8 cellular contexts compared by ENCODE assay signal in the genomic region with DNA sequence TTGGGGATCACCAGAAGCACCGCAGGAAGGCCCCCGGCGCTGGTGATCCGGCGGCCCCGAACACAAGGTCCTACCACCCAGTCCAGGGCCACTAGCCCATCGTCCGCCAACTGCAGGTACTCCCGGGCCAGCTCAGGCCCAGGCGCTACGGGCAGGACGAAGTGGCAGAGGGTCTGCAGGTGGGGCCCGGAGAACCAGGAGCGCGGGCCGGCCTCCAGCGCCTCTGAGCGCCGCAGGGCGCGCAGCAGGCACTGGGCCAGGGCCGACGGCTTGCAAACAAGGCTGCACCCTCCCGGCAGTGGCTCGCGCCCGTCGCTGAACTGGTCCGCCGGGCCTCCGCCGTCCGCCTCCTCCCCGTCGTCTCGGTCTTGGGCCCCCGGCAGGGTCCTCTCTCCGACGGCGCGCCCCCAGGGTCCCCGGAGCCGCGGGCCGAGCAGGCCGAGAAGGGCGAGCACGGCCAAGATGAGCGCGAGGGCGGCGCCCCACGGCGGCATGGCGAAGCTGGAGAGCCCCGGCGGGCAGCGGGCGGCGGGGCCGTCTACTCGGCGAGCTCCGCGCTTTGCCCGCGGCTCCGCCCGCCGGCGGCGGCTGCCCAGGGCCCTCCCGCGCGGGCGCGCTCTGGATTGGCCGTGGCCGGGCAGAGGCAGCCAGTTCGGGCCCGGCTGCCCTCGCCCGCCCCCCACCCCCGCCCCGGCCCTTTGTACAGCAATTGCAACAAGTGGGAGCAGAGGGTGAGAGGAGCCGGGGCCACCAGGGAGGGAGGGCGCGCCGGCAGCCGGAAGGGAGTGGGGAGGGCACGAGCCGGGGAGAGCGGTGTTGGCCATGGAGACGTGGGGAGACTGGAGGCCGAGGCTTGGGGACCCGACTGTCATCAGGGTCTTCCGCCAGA. TPM values are rescaled to one million over a fixed set of nuclear protein-coding genes. Genes with fewer than 3 reads are reported as not detected.
DNase-seq lines count a peak whose midpoint lies in the region; ATAC-seq, FAIRE-seq and TF ChIP-seq lines count a peak whose summit lies in the region.

A gene with protein sequence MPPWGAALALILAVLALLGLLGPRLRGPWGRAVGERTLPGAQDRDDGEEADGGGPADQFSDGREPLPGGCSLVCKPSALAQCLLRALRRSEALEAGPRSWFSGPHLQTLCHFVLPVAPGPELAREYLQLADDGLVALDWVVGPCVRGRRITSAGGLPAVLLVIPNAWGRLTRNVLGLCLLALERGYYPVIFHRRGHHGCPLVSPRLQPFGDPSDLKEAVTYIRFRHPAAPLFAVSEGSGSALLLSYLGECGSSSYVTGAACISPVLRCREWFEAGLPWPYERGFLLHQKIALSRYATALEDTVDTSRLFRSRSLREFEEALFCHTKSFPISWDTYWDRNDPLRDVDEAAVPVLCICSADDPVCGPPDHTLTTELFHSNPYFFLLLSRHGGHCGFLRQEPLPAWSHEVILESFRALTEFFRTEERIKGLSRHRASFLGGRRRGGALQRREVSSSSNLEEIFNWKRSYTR (minus strand): TSS at position 565 of the 889 bp plus-strand sequence. CDS start 71 bp downstream, at position 494.

- no peak within 1 kb of the TSS for H3K4ac ChIP-seq in H1 (replicated peaks; ENCODE audit: insufficient read length, low read depth, low read length)

- H3K27me3 ChIP-seq in H1 (replicated peaks in 1 of 4; ENCODE audit: control insufficient read depth in 3 of 4, extremely low read depth in 1 of 4, insufficient read depth in 3 of 4, low read length in 3 of 4) = peaks cover 11 to 42% (median 31%) of the 10 kb centered on the region in 4 experiments

- peak within 1 kb of the TSS; percentile 44; the same call in 1 of the 2 replicates for H2BK5ac ChIP-seq in H1 (ENCODE audit: low read depth, low read length)

- peaks cover 6 to 15% (median 11%) of the 10 kb centered on the region in 4 experiments; a peak in 6 of 7 replicates for H3K4me1 ChIP-seq in H1 (replicated peaks in 1 of 4; ENCODE audit: control insufficient read depth in 3 of 4, insufficient read depth in 4 of 4, low read length in 3 of 4)

- peak; percentile 29 for ATAC-seq in HG02588 (IDR thresholded peaks at IDR 0.05; ENCODE audit: unreplicated experiment)
- peak; percentile 21 for ATAC-seq in memory B cell (ENCODE audit: low read depth)
- ATAC-seq in stimulated activated naive CD8-positive, alpha-beta T cell treated with anti-CD3 and anti-CD28 coated beads, Interleukin-15, Interleukin-2, amounts not matched to agents 100 U/mL and 50 U/mL, for 24 hours = peak; percentile 43
- ATAC-seq in HG03520 (IDR thresholded peaks at IDR 0.05; ENCODE audit: unreplicated experiment) = no peak

- CTCF ChIA-PET in activated CD4-positive, alpha-beta memory T cell treated with anti-CD3 and anti-CD28 coated beads for 36 hours (lab: Charles Lee) = interaction anchor here (0.6 to 7.0 kb wide), 15 partner anchors 10 to 429 kb away, joined by 3 to 60 read pairs (median 5); partner anchors contain the start of genes ANKRD13B and GIT1
- CTCF ChIA-PET in H1 (lab: Charles Lee; ENCODE audit: partially characterized antibody) = interaction anchor here (0.9 to 10.3 kb wide), 12 partner anchors 8 to 197 kb away, joined by 3 to 99 read pairs (median 6); partner anchors contain the start of gene CORO6

- H3K27ac Mint-ChIP-seq in activated CD4-positive, alpha-beta memory T cell treated with anti-CD3 and anti-CD28 coated beads for 36 hours = peak within 1 kb of the TSS; percentile 94
- H3K27ac Mint-ChIP-seq in memory B cell = peak within 1 kb of the TSS; percentile 91

- no peak for TF ChIP-seq EP300 in H1 (IDR thresholded peaks at IDR 0.05; ENCODE audit: borderline replicate concordance in 1 of 2, low read depth in 2 of 2, low read length in 2 of 2)

- FAIRE-seq in H1 (lab: Jason Lieb, UNC) = no peak

- no peak within 1 kb of the TSS for H4K91ac ChIP-seq in H1 (replicated peaks; ENCODE audit: insufficient read length, low read length)

- no peaks in the 10 kb centered on the region for H3K79me1 ChIP-seq in H1 (ENCODE audit: low read depth, low read length)

- peaks cover 27% of the 10 kb centered on the region for H3K23me2 ChIP-seq in H1 (ENCODE audit: low read depth, low read length)

- H4K5ac ChIP-seq in H1 (ENCODE audit: insufficient read length, low read depth, low read length) = no peak within 1 kb of the TSS

- H3K9ac ChIP-seq in H1 (replicated peaks in 1 of 4; ENCODE audit: extremely low read depth in 1 of 4, low read depth in 3 of 4, low read length in 3 of 4) = peak within 1 kb of the TSS in 1 of 4 experiments; percentile 14; a peak in 1 of 7 replicates

- no peaks in the 10 kb centered on the region for H3K27me3 Mint-ChIP-seq in activated CD4-positive, alpha-beta memory T cell treated with anti-CD3 and anti-CD28 coated beads for 36 hours
- no peaks in the 10 kb centered on the region for H3K27me3 Mint-ChIP-seq in memory B cell

- H3K18ac ChIP-seq in H1 (ENCODE audit: extremely low read depth, low read length) = peak within 1 kb of the TSS; percentile 51

- peak within 1 kb of the TSS; percentile 55 to 76 (median 71) for H3K4me3 ChIP-seq in H1 (ENCODE audit: extremely low read depth in 1 of 4, insufficient read depth in 2 of 4, low read depth in 3 of 4, low read length in 4 of 4)

- peak; percentile 80 for DNase-seq in Daoy (ENCODE audit: low read depth)
- DNase-seq in NCI-H524 treated with DMSO at 0.1 percent for 48 hours (lab: John Stamatoyannopoulos, UW) = peak; percentile 48
- peak; percentile 77 for DNase-seq in activated CD4-positive, alpha-beta memory T cell treated with anti-CD3 and anti-CD28 coated beads for 36 hours
- peak in 1 of 2 experiments; percentile 81 for DNase-seq in H1 (ENCODE audit: low read depth in 1 of 2, low spot score in 2 of 2)
- peak; percentile 54 to 76 for DNase-seq in memory B cell (ENCODE audit: low spot score in 2 of 2)
- peak; percentile 73 for DNase-seq in stimulated activated naive CD8-positive, alpha-beta T cell treated with anti-CD3 and anti-CD28 coated beads, Interleukin-15, Interleukin-2, amounts not matched to agents 100 U/mL and 50 U/mL, for 24 hours

- peaks cover 1 to 2% of the 10 kb centered on the region in 2 experiments for H4K20me1 ChIP-seq in H1 (replicated peaks in 1 of 2; ENCODE audit: control insufficient read depth in 1 of 2, insufficient read depth in 2 of 2, low read length in 2 of 2)

- POLR2A ChIA-PET in activated CD4-positive, alpha-beta memory T cell treated with anti-CD3 and anti-CD28 coated beads for 36 hours (lab: Charles Lee) = interaction anchor here (0.9 to 3.9 kb wide), 8 partner anchors 20 to 364 kb away, joined by 3 to 30 read pairs (median 4); partner anchors contain the start of genes CORO6 and NUFIP2
- POLR2A ChIA-PET in H1 (lab: Charles Lee; ENCODE audit: partially characterized antibody) = interaction anchor here (1.0 kb wide), 2 partner anchors 8 to 24 kb away, joined by 3 to 5 read pairs; no protein-coding TSS in a partner anchor

- no peaks in the 10 kb centered on the region for H3K36me3 ChIP-seq in H1 (ENCODE audit: control insufficient read depth in 2 of 4, insufficient read depth in 4 of 4, low read length in 3 of 4)

- no peak for TF ChIP-seq POLR2A in H1 (IDR thresholded peaks at IDR 0.05; ENCODE audit: control extremely low read depth in 1 of 2, low read depth in 2 of 2, low read length in 2 of 2)

- H3K27ac ChIP-seq in H1 (ENCODE audit: low read depth, low read length) = no peak within 1 kb of the TSS

- H3K4me1 Mint-ChIP-seq in activated CD4-positive, alpha-beta memory T cell treated with anti-CD3 and anti-CD28 coated beads for 36 hours (ENCODE audit: low read depth) = peaks cover 37% of the 10 kb centered on the region
- H3K4me1 Mint-ChIP-seq in memory B cell = peaks cover 31% of the 10 kb centered on the region

- H3K4me3 Mint-ChIP-seq in activated CD4-positive, alpha-beta memory T cell treated with anti-CD3 and anti-CD28 coated beads for 36 hours = peak within 1 kb of the TSS; percentile 87
- H3K4me3 Mint-ChIP-seq in memory B cell = peak within 1 kb of the TSS; percentile 97

- intact Hi-C loops in activated CD4-positive, alpha-beta memory T cell treated with anti-CD3 and anti-CD28 coated beads for 36 hours (cut with micrococcal nuclease) = loop anchor here (1.0 to 10.0 kb wide), 5 partner anchors 9 to 422 kb away; no protein-coding TSS in a partner anchor

- H3K79me2 ChIP-seq in H1 (ENCODE audit: control insufficient read depth in 1 of 2, insufficient read depth in 2 of 2, low read length in 2 of 2) = no peaks in the 10 kb centered on the region

- no peak within 1 kb of the TSS for H2AK5ac ChIP-seq in H1 (ENCODE audit: low read depth, low read length)

- no peak within 1 kb of the TSS for H3K14ac ChIP-seq in H1 (ENCODE audit: insufficient read length)

- WGBS in H1 (ENCODE audit: extremely low coverage in 1 of 2, insufficient coverage in 1 of 2, insufficient read length in 1 of 2, insufficient replicate concordance in 2 of 2, low coverage in 1 of 2, low lambda C conversion rate in 2 of 2, missing lambda C conversion rate in 1 of 2), 2 experiments = 2% methylated on average over 75 of the region's 97 CpGs; no CpG with 5 or more reads in 1 of the 2 experiments

- H2AFZ ChIP-seq in H1 (ENCODE audit: low read length) = peak within 1 kb of the TSS; percentile 42; the same call in 1 of the 2 replicates

- no peak within 1 kb of the TSS for H2BK15ac ChIP-seq in H1 (ENCODE audit: low read length)

- no peak for TF ChIP-seq CTCF in H1 (IDR thresholded peaks at IDR 0.05; ENCODE audit: control extremely low read depth in 1 of 3, insufficient read depth in 1 of 3, low read depth in 1 of 3, low read length in 3 of 3)

- H3K9me3 Mint-ChIP-seq in activated CD4-positive, alpha-beta memory T cell treated with anti-CD3 and anti-CD28 coated beads for 36 hours = no peaks in the 10 kb centered on the region
- no peaks in the 10 kb centered on the region for H3K9me3 Mint-ChIP-seq in memory B cell

- peaks cover 15% of the 10 kb centered on the region for H3K36me3 Mint-ChIP-seq in activated CD4-positive, alpha-beta memory T cell treated with anti-CD3 and anti-CD28 coated beads for 36 hours
- H3K36me3 Mint-ChIP-seq in memory B cell = peaks cover 3% of the 10 kb centered on the region

- TF ChIP-seq RAD21 in H1 (IDR thresholded peaks at IDR 0.05 in 1 of 2, conservative IDR thresholded peaks at IDR 0.05 in 1 of 2; ENCODE audit: low read depth in 2 of 2, low read length in 2 of 2) = no peak

- peak within 1 kb of the TSS; percentile 84 to 93 for H3K4me2 ChIP-seq in H1 (ENCODE audit: insufficient read depth in 1 of 2, low read depth in 2 of 2, low read length in 2 of 2)

- no peak within 1 kb of the TSS for H3K23ac ChIP-seq in H1 (ENCODE audit: insufficient read length)

- no peak within 1 kb of the TSS for H2BK20ac ChIP-seq in H1 (ENCODE audit: low read length)

- no peak within 1 kb of the TSS for H2BK12ac ChIP-seq in H1 (ENCODE audit: low read depth, low read length)

- H3K9me3 ChIP-seq in H1 (ENCODE audit: insufficient read depth in 2 of 2, low read depth in 1 of 2, low read length in 1 of 2) = no peaks in the 10 kb centered on the region

- no peak within 1 kb of the TSS for H3K56ac ChIP-seq in H1 (replicated peaks; ENCODE audit: insufficient read length, low read depth, low read length)

- peak within 1 kb of the TSS; percentile 88 for H4K8ac ChIP-seq in H1 (ENCODE audit: extremely low read depth, insufficient read depth, low read length)

- no peak within 1 kb of the TSS for H2BK120ac ChIP-seq in H1 (replicated peaks; ENCODE audit: low read depth, low read length)

RNA-seq across cellular contexts. Expression of the gene that starts here (rescaled TPM):
- total RNA-seq in Daoy (2014; rRNA removed; shearing (Covaris generic)) = 2.6 and 4.1 TPM in 2 replicates
- 1 to 10 TPM; 8.9 to 9.8 TPM for total RNA-seq in activated CD4-positive, alpha-beta memory T cell treated with anti-CD3 and anti-CD28 coated beads for 36 hours
- total RNA-seq in H1 (2021; fragmentation: NEBNext Ultra II Directional; extraction: Animal tissue kit (Norgen Biotek cat#: 25700)) = 1.6 and 1.7 TPM in 2 replicates
- polyA plus RNA-seq in H1 (2011; rRNA removed) = 0.88 and 1.2 TPM in 2 replicates
- polyA plus RNA-seq in H1 (2011; cell fraction: cytosol; rRNA removed) = 1.2 TPM
- 1.6 TPM for polyA plus RNA-seq in H1 (2011; cell fraction: nucleus; rRNA removed)
- polyA plus RNA-seq in H1 (2012, experiment 1 of 2) = 1.3 to 1.6 TPM (median 1.5 TPM) in 4 replicates
- polyA plus RNA-seq in H1 (2012, experiment 2 of 2) = 1.9 TPM
- polyA plus RNA-seq in H1 (2013, experiment 1 of 2) = 1.3 TPM
- 1.3 TPM for polyA plus RNA-seq in H1 (2013, experiment 2 of 2)
- polyA minus RNA-seq in H1 (2011; rRNA and poly(A)+ RNA removed) = 1.8 and 2.1 TPM in 2 replicates
- polyA minus RNA-seq in H1 (2011; cell fraction: cytosol; rRNA and poly(A)+ RNA removed) = 1.4 TPM
- polyA minus RNA-seq in H1 (2011; cell fraction: nucleus; rRNA and poly(A)+ RNA removed) = 3.0 TPM
